1 cellular context compared by ENCODE assay signal in genomic region chr6:150979826-150980225, GRCh38.
TF ChIP-seq lines count a peak whose summit lies in the region.

No MANE protein-coding gene starts in this region.

TF ChIP-seq in GM23338, 12 proteins besides CTCF, POLR2A, EP300 and RAD21 (continued from another document):
- TF ChIP-seq ZNF462 (CRISPR knock-in tag; IDR thresholded peaks at IDR 0.05) (no peak), REST (IDR thresholded peaks at IDR 0.05; ENCODE audit: unreplicated experiment) (no peak), ZNF331 (CRISPR knock-in tag; IDR thresholded peaks at IDR 0.05; ENCODE audit: low read depth) (no peak), EZH2 (IDR thresholded peaks at IDR 0.05; ENCODE audit: low read depth, unreplicated experiment) (no peak), ZNF114 (CRISPR knock-in tag; IDR thresholded peaks at IDR 0.05) (no peak), CREB1 (CRISPR knock-in tag; IDR thresholded peaks at IDR 0.05; ENCODE audit: low read depth) (no peak)
TF ChIP-seq in GM23338: peak in this region for 0.
